ENCODE assay signal across 1 cellular context in the genomic region with DNA sequence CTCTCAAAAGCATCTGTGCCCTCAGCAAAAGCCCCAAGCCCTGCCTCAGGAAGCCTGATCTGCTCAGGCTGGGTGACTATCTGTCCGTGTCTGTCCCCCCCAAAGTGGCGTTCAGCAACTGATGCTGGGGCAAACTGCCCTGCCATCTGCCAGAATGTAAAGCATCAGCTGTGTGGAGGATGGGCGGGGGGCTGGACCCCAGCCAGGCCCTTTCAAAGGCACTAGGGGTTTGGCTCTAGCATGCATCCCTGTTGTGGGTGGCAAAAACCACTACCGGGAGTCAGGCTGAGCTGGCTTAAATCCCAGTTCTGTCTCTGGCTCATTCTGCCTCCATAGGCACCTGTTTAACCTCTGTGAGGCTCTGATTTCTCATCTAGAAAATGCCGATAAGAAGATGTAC.
TF ChIP-seq lines count a peak whose summit lies in the region.

No MANE protein-coding gene starts in this region.

TF ChIP-seq in H1, 55 proteins besides CTCF, POLR2A, EP300 and RAD21:
- TF ChIP-seq TEAD4 (IDR thresholded peaks at IDR 0.05; ENCODE audit: low read depth, low read length) = no peak
- TF ChIP-seq CHD1 (IDR thresholded peaks at IDR 0.05; ENCODE audit: low read depth, low read length) = no peak
- TF ChIP-seq SIX5 (IDR thresholded peaks at IDR 0.05; ENCODE audit: low read depth, low read length) = no peak
- no peak for TF ChIP-seq SUZ12 (IDR thresholded peaks at IDR 0.05; ENCODE audit: low read length)
- TF ChIP-seq CEBPB (IDR thresholded peaks at IDR 0.05; ENCODE audit: low read depth, low read length) = no peak
- no peak for TF ChIP-seq RFX5 (IDR thresholded peaks at IDR 0.05; ENCODE audit: borderline replicate concordance, low read depth, low read length)
- TF ChIP-seq HDAC2 (IDR thresholded peaks at IDR 0.05; ENCODE audit: borderline replicate concordance in 1 of 2, low read depth in 2 of 2, low read length in 2 of 2) = no peak
- TF ChIP-seq FOSL1 (IDR thresholded peaks at IDR 0.05; ENCODE audit: insufficient read depth, low read depth, low read length) = no peak
- no peak for TF ChIP-seq CREB1 (IDR thresholded peaks at IDR 0.05)
- TF ChIP-seq KDM1A (IDR thresholded peaks at IDR 0.05; ENCODE audit: borderline replicate concordance, low read length) = no peak
- no peak for TF ChIP-seq EGR1 (IDR thresholded peaks at IDR 0.05; ENCODE audit: borderline replicate concordance, low read depth, low read length)
- TF ChIP-seq, protein P1, sequence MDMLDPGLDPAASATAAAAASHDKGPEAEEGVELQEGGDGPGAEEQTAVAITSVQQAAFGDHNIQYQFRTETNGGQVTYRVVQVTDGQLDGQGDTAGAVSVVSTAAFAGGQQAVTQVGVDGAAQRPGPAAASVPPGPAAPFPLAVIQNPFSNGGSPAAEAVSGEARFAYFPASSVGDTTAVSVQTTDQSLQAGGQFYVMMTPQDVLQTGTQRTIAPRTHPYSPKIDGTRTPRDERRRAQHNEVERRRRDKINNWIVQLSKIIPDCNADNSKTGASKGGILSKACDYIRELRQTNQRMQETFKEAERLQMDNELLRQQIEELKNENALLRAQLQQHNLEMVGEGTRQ (IDR thresholded peaks at IDR 0.05; ENCODE audit: low read length) = no peak
- no peak for TF ChIP-seq SP4 (IDR thresholded peaks at IDR 0.05; ENCODE audit: low read length)
- TF ChIP-seq, protein P2, sequence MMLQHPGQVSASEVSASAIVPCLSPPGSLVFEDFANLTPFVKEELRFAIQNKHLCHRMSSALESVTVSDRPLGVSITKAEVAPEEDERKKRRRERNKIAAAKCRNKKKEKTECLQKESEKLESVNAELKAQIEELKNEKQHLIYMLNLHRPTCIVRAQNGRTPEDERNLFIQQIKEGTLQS (IDR thresholded peaks at IDR 0.05; ENCODE audit: insufficient read depth, low read depth, low read length) = no peak
